ENCODE assay signal across 8 cellular contexts in genomic region chr19:43525836-43526771, GRCh38. TPM values are rescaled to one million over a fixed set of nuclear protein-coding genes. Genes with fewer than 3 reads are reported as not detected.
DNase-seq lines count a peak whose midpoint lies in the region; ATAC-seq and TF ChIP-seq lines count a peak whose summit lies in the region.

No MANE protein-coding gene starts in this region.

- no peaks in the 10 kb centered on the region for H3K9me3 ChIP-seq in ovary

- POLR2A ChIA-PET in activated CD8-positive, alpha-beta T cell treated with anti-CD3 and anti-CD28 coated beads for 36 hours (lab: Charles Lee) = interaction anchor here (0.6 to 1.7 kb wide), 5 partner anchors 12 to 68 kb away, joined by 3 to 6 read pairs (median 3); partner anchors contain the start of gene PHLDB3

- no peak for DNase-seq in T-helper 1 cell
- peak; percentile 56 for DNase-seq in activated CD8-positive, alpha-beta T cell treated with anti-CD3 and anti-CD28 coated beads for 36 hours
- DNase-seq in foreskin fibroblast = peak in 1 of 2 donors; percentile 47
- peak in 3 of 5 donors; percentile 37 to 42 (median 40) for DNase-seq in ovary
- no peak for DNase-seq in SKM-1 treated with dmso at 0.1 percent for 144 hours (lab: John Stamatoyannopoulos, UW; ENCODE audit: unreplicated experiment)
- no peak for DNase-seq in cerebellar cortex (ENCODE audit: low spot score)
- no peak for DNase-seq in AG08396 (ENCODE audit: low spot score)

- no peaks in the 10 kb centered on the region for H3K27me3 ChIP-seq in ovary

- TF ChIP-seq EP300 in ovary (IDR thresholded peaks at IDR 0.05) = no peak

- peaks cover 18% of the 10 kb centered on the region for H3K4me1 Mint-ChIP-seq in T-helper 1 cell treated with Interleukin-12 subunit alpha and Interleukin-12 subunit beta and Interleukin-4 antibody, amounts not matched to agents 30 μg/mL and 1 μg/mL, for 36 hours (ENCODE audit: low read depth)
- peaks cover 25% of the 10 kb centered on the region for H3K4me1 Mint-ChIP-seq in activated CD8-positive, alpha-beta T cell treated with anti-CD3 and anti-CD28 coated beads for 36 hours (ENCODE audit: low read depth)

- CTCF ChIA-PET in activated CD8-positive, alpha-beta T cell treated with anti-CD3 and anti-CD28 coated beads for 36 hours (lab: Charles Lee) = interaction anchor here (0.8 to 9.4 kb wide), 7 partner anchors 10 to 94 kb away, joined by 3 to 328 read pairs (median 6); no protein-coding TSS in a partner anchor

- H3K36me3 Mint-ChIP-seq in T-helper 1 cell treated with Interleukin-12 subunit alpha and Interleukin-12 subunit beta and Interleukin-4 antibody, amounts not matched to agents 30 μg/mL and 1 μg/mL, for 36 hours (ENCODE audit: low read depth) = peaks cover 3% of the 10 kb centered on the region
- H3K36me3 Mint-ChIP-seq in activated CD8-positive, alpha-beta T cell treated with anti-CD3 and anti-CD28 coated beads for 36 hours (ENCODE audit: low read depth) = peaks cover 1% of the 10 kb centered on the region

- WGBS in ovary, 3 donors = 5 to 6% (median 5%) methylated on average over 17 to 26 of the region's 26 CpGs

- H3K27ac Mint-ChIP-seq in T-helper 1 cell treated with Interleukin-12 subunit alpha and Interleukin-12 subunit beta and Interleukin-4 antibody, amounts not matched to agents 30 μg/mL and 1 μg/mL, for 36 hours = peak overlapping the region; percentile 84
- peak overlapping the region; percentile 97 for H3K27ac Mint-ChIP-seq in activated CD8-positive, alpha-beta T cell treated with anti-CD3 and anti-CD28 coated beads for 36 hours

- no peaks in the 10 kb centered on the region for H3K36me3 ChIP-seq in ovary

- peaks cover 6% of the 10 kb centered on the region for H3K4me1 ChIP-seq in ovary (ENCODE audit: insufficient read depth)

- no peaks in the 10 kb centered on the region for H3K9me3 Mint-ChIP-seq in T-helper 1 cell treated with Interleukin-12 subunit alpha and Interleukin-12 subunit beta and Interleukin-4 antibody, amounts not matched to agents 30 μg/mL and 1 μg/mL, for 36 hours
- H3K9me3 Mint-ChIP-seq in activated CD8-positive, alpha-beta T cell treated with anti-CD3 and anti-CD28 coated beads for 36 hours = no peaks in the 10 kb centered on the region

- no peak for TF ChIP-seq POLR2A in ovary (IDR thresholded peaks at IDR 0.05)

- peak; percentile 13 for ATAC-seq in activated CD8-positive, alpha-beta T cell treated with anti-CD3 and anti-CD28 coated beads for 36 hours

- TF ChIP-seq CTCF in activated CD8-positive, alpha-beta T cell treated with anti-CD3 and anti-CD28 coated beads for 36 hours (IDR thresholded peaks at IDR 0.05) = no peak
- TF ChIP-seq CTCF in foreskin fibroblast (IDR thresholded peaks at IDR 0.05; ENCODE audit: low read depth, low read length) (no peak), ovary (IDR thresholded peaks at IDR 0.05) (no peak)

- no peaks in the 10 kb centered on the region for H3K27me3 Mint-ChIP-seq in T-helper 1 cell treated with Interleukin-12 subunit alpha and Interleukin-12 subunit beta and Interleukin-4 antibody, amounts not matched to agents 30 μg/mL and 1 μg/mL, for 36 hours (ENCODE audit: low read depth)
- H3K27me3 Mint-ChIP-seq in activated CD8-positive, alpha-beta T cell treated with anti-CD3 and anti-CD28 coated beads for 36 hours = no peaks in the 10 kb centered on the region

- H3K4me3 Mint-ChIP-seq in T-helper 1 cell treated with Interleukin-12 subunit alpha and Interleukin-12 subunit beta and Interleukin-4 antibody, amounts not matched to agents 30 μg/mL and 1 μg/mL, for 36 hours = peak overlapping the region; percentile 82
- peak overlapping the region; percentile 93 for H3K4me3 Mint-ChIP-seq in activated CD8-positive, alpha-beta T cell treated with anti-CD3 and anti-CD28 coated beads for 36 hours

- intact Hi-C loops in activated CD8-positive, alpha-beta T cell treated with anti-CD3 and anti-CD28 coated beads for 36 hours (cut with micrococcal nuclease) = no loop called here
- intact Hi-C loops in ovary (cut with DNase I) = loop anchor here in 1 of 4 donors (5.0 kb wide), 1 partner anchor 64 kb away; no protein-coding TSS in a partner anchor

- peak overlapping the region; percentile 54 to 72 for H3K27ac ChIP-seq in ovary

- H3K4me3 ChIP-seq in foreskin fibroblast (ENCODE audit: low read depth in 1 of 2, low read length in 2 of 2) = peak overlapping the region; percentile 88 to 89
- peak overlapping the region; percentile 87 for H3K4me3 ChIP-seq in ovary

RNA-seq across cellular contexts. Expression of gene ETHE1, which starts 0.9 kb away (rescaled TPM):
- total RNA-seq in activated CD8-positive, alpha-beta T cell treated with anti-CD3 and anti-CD28 coated beads for 36 hours = 10 to 100 TPM; 50.9 to 57.1 TPM
- 10 to 100 TPM; 16.1 to 28.5 (median 22.5) TPM for total RNA-seq in ovary
- 10 to 100 TPM; 25.0 to 28.7 TPM for polyA plus RNA-seq in ovary

RNA-seq across cellular contexts. Expression of gene ZNF575, which starts 6.9 kb away (rescaled TPM):
- total RNA-seq in activated CD8-positive, alpha-beta T cell treated with anti-CD3 and anti-CD28 coated beads for 36 hours = 1 to 10 TPM; 1.2 to 2.0 TPM
- 1 to 10 TPM; 1.3 to 5.9 (median 3.9) TPM for total RNA-seq in ovary
- polyA plus RNA-seq in ovary = 1 to 10 TPM; 1.2 to 1.7 TPM

RNA-seq across cellular contexts. Expression of gene PHLDB3, which starts 21.6 kb away (rescaled TPM):
- total RNA-seq in activated CD8-positive, alpha-beta T cell treated with anti-CD3 and anti-CD28 coated beads for 36 hours = 10 to 100 TPM; 14.7 to 17.5 TPM
- total RNA-seq in ovary = 10 to 100 TPM; 14.5 to 29.7 (median 21.8) TPM
- 10 to 100 TPM in 1 of 2 donors, 1 to 10 TPM in 1; 1.4 to 14.7 TPM for polyA plus RNA-seq in ovary

RNA-seq across cellular contexts. Expression of gene XRCC1, which starts 49.2 kb away (rescaled TPM):
- total RNA-seq in activated CD8-positive, alpha-beta T cell treated with anti-CD3 and anti-CD28 coated beads for 36 hours = 10 to 100 TPM; 29.4 to 32.4 TPM
- total RNA-seq in ovary = 10 to 100 TPM; 19.0 to 39.9 (median 28.4) TPM
- 10 to 100 TPM; 16.8 to 37.7 TPM for polyA plus RNA-seq in ovary

RNA-seq across cellular contexts. Expression of gene PINLYP, which starts 49.5 kb away (rescaled TPM):
- total RNA-seq in activated CD8-positive, alpha-beta T cell treated with anti-CD3 and anti-CD28 coated beads for 36 hours = 10 to 100 TPM in 1 of 2 experiments, 1 to 10 TPM in 1; 9.7 to 12.3 TPM
- 10 to 100 TPM; 10.6 to 22.3 (median 17.7) TPM for total RNA-seq in ovary
- 10 to 100 TPM; 25.5 to 29.9 TPM for polyA plus RNA-seq in ovary

Comparison
In these comparisons a context has a peak if more than half of its experiments do, and no peak if none do; other contexts are left out.
1. DNase-seq: peak in activated CD8-positive, alpha-beta T cell treated with anti-CD3 and anti-CD28 coated beads for 36 hours (single experiment) and ovary (3 of 5); none in T-helper 1 cell (0 of 5), SKM-1 treated with dmso at 0.1 percent for 144 hours (single experiment), cerebellar cortex (single experiment) and AG08396 (single experiment).